ENCODE assay signal across 22 cellular contexts in the genomic region with DNA sequence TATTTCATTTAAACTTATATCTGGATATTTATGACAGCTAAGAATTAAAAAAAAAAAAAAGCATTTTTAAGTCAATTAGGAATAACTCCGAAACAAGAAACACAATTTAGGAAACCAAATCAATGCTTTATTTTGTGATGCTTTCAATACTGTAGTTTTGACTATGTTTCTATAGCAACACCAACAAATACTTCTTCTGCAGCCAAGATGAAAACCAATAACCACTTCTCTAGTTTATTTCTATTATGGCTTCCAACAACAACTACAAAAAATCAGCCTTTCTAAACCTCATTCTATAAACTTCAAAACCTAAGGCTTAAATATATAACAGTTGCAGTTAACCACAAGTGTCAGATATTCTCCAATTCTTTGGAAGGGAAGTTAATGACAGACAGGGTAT.
DNase-seq lines count a peak whose midpoint lies in the region; ATAC-seq, FAIRE-seq and TF ChIP-seq lines count a peak whose summit lies in the region.
"Had no signal": no experiment of that assay in that cellular context is flagged by ENCODE, and none has a peak within 500 bp of the region (broad histone marks: within the 10 kb centered on the region; RNA-seq: fewer than 3 reads in every experiment).

No MANE protein-coding gene starts in this region.

- TF ChIP-seq RAD21 in HepG2 (CRISPR knock-in tag; IDR thresholded peaks at IDR 0.05), result no peak

- H3K9me3 ChIP-seq in HepG2 (ENCODE audit: low read length) (no peaks in the 10 kb centered on the region), right lobe of liver (no peaks in the 10 kb centered on the region), OCI-LY1 (ENCODE audit: low read length) (no peaks in the 10 kb centered on the region)
- H3K9me3 ChIP-seq: SK-N-SH had no signal

- H3K36me3 ChIP-seq in HepG2 (replicated peaks in 1 of 2; ENCODE audit: control insufficient read depth in 1 of 2, insufficient read depth in 2 of 2, low read length in 2 of 2) (no peaks in the 10 kb centered on the region), right lobe of liver (no peaks in the 10 kb centered on the region), OCI-LY1 (ENCODE audit: insufficient read depth, low read length) (no peaks in the 10 kb centered on the region)

- no TSS peak for BruUV-seq in HepG2 (replicated peaks; lab: Mats Ljungman, UMichigan)

- no peak overlapping the region for H3K27ac Mint-ChIP-seq in natural killer cell
- H3K27ac Mint-ChIP-seq: CD4-positive, alpha-beta T cell had no signal

- H2AFZ ChIP-seq in HepG2 (ENCODE audit: low read length) (no peak overlapping the region), OCI-LY1 (ENCODE audit: low read length) (no peak overlapping the region)

- no peak overlapping the region for H3K27ac ChIP-seq in HepG2 (ENCODE audit: extremely low read length, insufficient read depth, low read length)
- H3K27ac ChIP-seq in right lobe of liver, result no peak overlapping the region
- H3K27ac ChIP-seq in OCI-LY1 (ENCODE audit: low read depth, low read length, poor library complexity, severe bottlenecking), result peak overlapping the region; percentile 52
- H3K27ac ChIP-seq: BLaER1 treated with 17β-estradiol and CSF1 and Interleukin-3, amounts not matched to agents 10 nM and 100 nM had no signal

- H3K27me3 ChIP-seq in HepG2 (ENCODE audit: control insufficient read depth in 1 of 2, insufficient read depth in 2 of 2, low read length in 2 of 2), result no peaks in the 10 kb centered on the region
- no peaks in the 10 kb centered on the region for H3K27me3 ChIP-seq in right lobe of liver
- no peaks in the 10 kb centered on the region for H3K27me3 ChIP-seq in OCI-LY1 (ENCODE audit: insufficient read depth, low read length)
- H3K27me3 ChIP-seq: BLaER1 treated with 17β-estradiol and CSF1 and Interleukin-3, amounts not matched to agents 10 nM and 100 nM had no signal

- H3K4me3 ChIP-seq in HepG2 (replicated peaks in 1 of 3; ENCODE audit: insufficient read depth in 1 of 3, low read depth in 2 of 3, low read length in 3 of 3) (no peak overlapping the region), right lobe of liver (no peak overlapping the region), OCI-LY1 (ENCODE audit: low read depth, low read length, poor library complexity, severe bottlenecking) (no peak overlapping the region)
- H3K4me3 ChIP-seq: BLaER1 treated with 17β-estradiol and CSF1 and Interleukin-3, amounts not matched to agents 10 nM and 100 nM had no signal

- CTCF ChIA-PET in HepG2 (lab: Yijun Ruan, JAX; ENCODE audit: low intra/inter-chr PET ratio, low total read pairs), result no interaction called here

- H4K20me1 ChIP-seq in HepG2 (ENCODE audit: insufficient read depth, low read length), result 0 out of 2 replicates have a peak, but pooled peaks cover 4% of the 10 kb centered on the region
- H4K20me1 ChIP-seq in OCI-LY1 (ENCODE audit: insufficient read depth, low read length), result no peaks in the 10 kb centered on the region

- TF ChIP-seq CTCF in HepG2 (CRISPR knock-in tag; IDR thresholded peaks at IDR 0.05) (no peak), right lobe of liver (IDR thresholded peaks at IDR 0.05) (no peak), OCI-LY1 (IDR thresholded peaks at IDR 0.05; ENCODE audit: low read length) (no peak), natural killer cell (IDR thresholded peaks at IDR 0.05) (no peak)

- H3K9me3 Mint-ChIP-seq in natural killer cell, result no peaks in the 10 kb centered on the region

- DNase-seq in HepG2 (ENCODE audit: low spot score) (no peak), right lobe of liver (no peak), fibroblast of peridontal ligament (ENCODE audit: extremely low read depth) (peak; percentile 57), germinal center (ENCODE audit: low spot score) (no peak), natural killer cell (no peak)
- DNase-seq in activated CD4-positive, CD25-positive, alpha-beta regulatory T cell treated with anti-CD3 and anti-CD28 coated beads, Interleukin-2, amount 50 U/mL, for 72 hours, result no peak
- DNase-seq: CD4-positive, alpha-beta T cell; GF-D8; KG1; MM.1S; NCI-H1417; NCI-H1694; NCI-H2029 treated with DMSO at 0.1 percent for 48 hours; NCI-H2227 treated with DMSO at 0.1 percent for 48 hours; NCI-H510A; NCI-H69; SIG-M5; SK-N-SH; SW 1271 had no signal

- H3K79me2 ChIP-seq in HepG2 (ENCODE audit: insufficient read depth, low read length) (peaks cover 74% of the 10 kb centered on the region), OCI-LY1 (ENCODE audit: insufficient read depth, low read length) (no peaks in the 10 kb centered on the region)

- peaks cover 0 to 3% of the 10 kb centered on the region in 2 donors for H3K27me3 Mint-ChIP-seq in natural killer cell (ENCODE audit: low read depth in 2 of 2)
- H3K27me3 Mint-ChIP-seq: CD4-positive, alpha-beta T cell had no signal

- POLR2A ChIA-PET in HepG2 (lab: Yijun Ruan, JAX), result no interaction called here

- H3K4me3 Mint-ChIP-seq in natural killer cell, result no peak overlapping the region
- H3K4me3 Mint-ChIP-seq: CD4-positive, alpha-beta T cell had no signal

- H3K4me1 ChIP-seq in HepG2 (ENCODE audit: insufficient read depth, low read length), result peaks cover 6% of the 10 kb centered on the region
- H3K4me1 ChIP-seq in right lobe of liver, result no peaks in the 10 kb centered on the region
- H3K4me1 ChIP-seq in OCI-LY1 (ENCODE audit: insufficient read depth, low read length, severe bottlenecking), result no peaks in the 10 kb centered on the region

- no peak for FAIRE-seq in HepG2 (lab: Jason Lieb, UNC)
- FAIRE-seq: H54 had no signal

- 93% methylated on average over 1 of the region's 1 CpG for WGBS in HepG2 (ENCODE audit: low lambda C conversion rate)
- WGBS in right lobe of liver (ENCODE audit: insufficient coverage, low coverage, low lambda C conversion rate, missing lambda C conversion rate), result 42% methylated on average over 1 of the region's 1 CpG

- H3K4me2 ChIP-seq in HepG2 (ENCODE audit: low read depth, low read length) (no peak overlapping the region), OCI-LY1 (ENCODE audit: low read length) (no peak overlapping the region)
- H3K4me2 ChIP-seq: SK-N-SH had no signal

- no peaks in the 10 kb centered on the region for H3F3A ChIP-seq in OCI-LY1 (ENCODE audit: insufficient read depth, low read length)

- H3K36me3 Mint-ChIP-seq in natural killer cell, result no peaks in the 10 kb centered on the region

- in situ Hi-C loops in HepG2 (cut with HindIII; ENCODE audit: extremely low pct_ligation_motif_present, low pct_unique_long_range_greater_than_20kb), result no loop called here

- intact Hi-C loops in HepG2 (cut with micrococcal nuclease; ENCODE audit: unreplicated experiment), result no loop called here
- intact Hi-C loops in right lobe of liver (cut with DNase I), result no loop called here
- intact Hi-C loops in natural killer cell (cut with micrococcal nuclease), result no loop called here

- H3K4me1 Mint-ChIP-seq in natural killer cell, result no peaks in the 10 kb centered on the region

- ATAC-seq in HepG2 (no peak), right lobe of liver (no peak), natural killer cell (no peak)

- no peaks in the 10 kb centered on the region for H3K9me2 ChIP-seq in OCI-LY1 (ENCODE audit: low read depth, low read length)
- H3K9me2 ChIP-seq: SK-N-SH had no signal

- TF ChIP-seq EP300 in HepG2 (IDR thresholded peaks at IDR 0.05; ENCODE audit: low read depth in 2 of 2, low read length in 2 of 2) (no peak), HepG2 (CRISPR knock-in tag; IDR thresholded peaks at IDR 0.05; ENCODE audit: borderline replicate concordance) (no peak)

- H3K9ac ChIP-seq in HepG2 (ENCODE audit: insufficient read depth, low read depth, low read length), result no peak overlapping the region
- no peak overlapping the region for H3K9ac ChIP-seq in OCI-LY1 (ENCODE audit: low read length)
- H3K9ac ChIP-seq: BLaER1 treated with 17β-estradiol and CSF1 and Interleukin-3, amounts not matched to agents 10 nM and 100 nM; SK-N-SH had no signal

- no peak for TF ChIP-seq POLR2A in HepG2 (IDR thresholded peaks at IDR 0.05; ENCODE audit: insufficient read depth in 1 of 2, low read depth in 2 of 2, low read length in 2 of 2)
- TF ChIP-seq POLR2A in right lobe of liver (IDR thresholded peaks at IDR 0.05), result no peak

TF ChIP-seq in HepG2, 621 proteins besides CTCF, POLR2A, EP300 and RAD21:
- TF ChIP-seq ATF1 (CRISPR knock-in tag; IDR thresholded peaks at IDR 0.05) (0 out of 2 replicates have a peak, but pooled peaks have one; percentile 11), GMEB2 (CRISPR knock-in tag; IDR thresholded peaks at IDR 0.05; ENCODE audit: low read depth) (no peak)
